Comparison of ENCODE assay signal across 20 cellular contexts in the genomic region with DNA sequence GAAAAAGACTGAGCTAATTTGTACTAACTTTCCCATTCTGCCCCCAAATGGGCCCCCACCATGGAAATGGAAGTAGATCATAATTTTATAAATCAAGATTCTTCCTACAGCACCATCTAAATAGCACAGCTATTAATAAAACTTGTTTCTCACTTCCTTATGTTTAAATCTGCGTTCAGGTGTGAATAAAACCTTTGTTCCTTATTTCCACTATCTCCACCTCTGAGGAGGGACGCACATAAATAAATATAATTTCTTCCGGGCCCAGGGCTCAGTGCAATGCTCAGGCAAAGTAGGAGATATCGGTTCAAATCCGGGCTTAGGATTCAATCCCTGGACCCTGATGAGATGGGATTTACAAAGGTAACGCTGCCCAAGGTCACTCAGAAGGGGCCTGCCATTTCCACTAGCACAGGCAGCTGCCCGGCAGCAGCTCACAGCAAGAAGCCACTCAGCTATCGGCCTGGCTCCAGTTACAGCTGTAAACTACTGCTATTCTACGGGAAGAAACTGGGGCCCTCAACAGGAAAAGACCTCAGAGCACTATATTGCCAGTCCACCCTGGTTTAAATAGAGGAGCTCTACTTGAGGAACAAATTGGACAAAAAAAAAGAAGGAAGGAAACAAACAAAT. TPM values are rescaled to one million over a fixed set of nuclear protein-coding genes. Genes with fewer than 3 reads are reported as not detected.
A peak's percentile ranks its signal among the peaks of the same experiment; 100 is the strongest.
DNase-seq lines count a peak whose midpoint lies in the region; ATAC-seq, FAIRE-seq and TF ChIP-seq lines count a peak whose summit lies in the region.
"Had no signal": no experiment of that assay in that cellular context is flagged by ENCODE, and none has a peak within 500 bp of the region (broad histone marks: within the 10 kb centered on the region; RNA-seq: fewer than 3 reads in every experiment).

No MANE protein-coding gene starts in this region.

- peaks cover 8% of the 10 kb centered on the region; the same call in 1 of the 2 replicates for H3K9me2 ChIP-seq in GM23338 (ENCODE audit: insufficient read depth)

- H3K36me3 ChIP-seq in GM23338 (ENCODE audit: insufficient read depth): no peaks in the 10 kb centered on the region
- no peaks in the 10 kb centered on the region for H3K36me3 ChIP-seq in H1 (ENCODE audit: control insufficient read depth in 2 of 4, insufficient read depth in 4 of 4, low read length in 3 of 4)
- no peaks in the 10 kb centered on the region for H3K36me3 ChIP-seq in neural progenitor cell
- H3K36me3 ChIP-seq: BLaER1, HAP-1, Peyer's patch, thoracic aorta had no signal

- TF ChIP-seq CTCF in GM23338 (conservative IDR thresholded peaks at IDR 0.05; ENCODE audit: low read depth in 2 of 2) (no peak), H1 (IDR thresholded peaks at IDR 0.05; ENCODE audit: control extremely low read depth in 1 of 3, insufficient read depth in 1 of 3, low read depth in 1 of 3, low read length in 3 of 3) (no peak), neural progenitor cell (IDR thresholded peaks at IDR 0.05) (no peak)

- no peak overlapping the region for H2BK15ac ChIP-seq in H1 (ENCODE audit: low read length)

- H3K4me1 Mint-ChIP-seq in GM23338: peaks cover 34% of the 10 kb centered on the region
- peaks cover 44% of the 10 kb centered on the region for H3K4me1 Mint-ChIP-seq in neural progenitor cell

- no peak overlapping the region for H2BK120ac ChIP-seq in H1 (replicated peaks; ENCODE audit: low read depth, low read length)

- H4K5ac ChIP-seq in H1 (ENCODE audit: insufficient read length, low read depth, low read length): no peak overlapping the region

- no peak overlapping the region for H2BK12ac ChIP-seq in H1 (ENCODE audit: low read depth, low read length)

- no peak overlapping the region for H3K4me3 Mint-ChIP-seq in GM23338
- no peak overlapping the region for H3K4me3 Mint-ChIP-seq in neural progenitor cell
- H3K4me3 Mint-ChIP-seq: activated CD8-positive, alpha-beta T cell treated with anti-CD3 and anti-CD28 coated beads for 36 hours had no signal

- peak overlapping the region; percentile 48; the same call in 1 of the 2 replicates for H3K27ac Mint-ChIP-seq in GM23338
- H3K27ac Mint-ChIP-seq in neural progenitor cell: no peak overlapping the region
- H3K27ac Mint-ChIP-seq: activated CD8-positive, alpha-beta T cell treated with anti-CD3 and anti-CD28 coated beads for 36 hours had no signal

- H3K79me1 ChIP-seq in H1 (ENCODE audit: low read depth, low read length): no peaks in the 10 kb centered on the region

- H2AK5ac ChIP-seq in H1 (ENCODE audit: low read depth, low read length): no peak overlapping the region

- H2BK5ac ChIP-seq in H1 (ENCODE audit: low read depth, low read length): no peak overlapping the region

- no peaks in the 10 kb centered on the region for H3K79me2 ChIP-seq in GM23338 (replicated peaks; ENCODE audit: insufficient read depth)
- no peaks in the 10 kb centered on the region for H3K79me2 ChIP-seq in H1 (ENCODE audit: control insufficient read depth in 1 of 2, insufficient read depth in 2 of 2, low read length in 2 of 2)
- no peaks in the 10 kb centered on the region for H3K79me2 ChIP-seq in neural progenitor cell (ENCODE audit: low read depth)

- WGBS in H1 (ENCODE audit: extremely low coverage in 1 of 2, insufficient coverage in 1 of 2, insufficient read length in 1 of 2, insufficient replicate concordance in 2 of 2, low coverage in 1 of 2, low lambda C conversion rate in 2 of 2, missing lambda C conversion rate in 1 of 2), 2 experiments: 73% methylated on average over 9 of the region's 9 CpGs; no CpG with 5 or more reads in 1 of the 2 experiments

- H3K4me2 ChIP-seq in GM23338: no peak overlapping the region
- H3K4me2 ChIP-seq in H1 (ENCODE audit: insufficient read depth in 1 of 2, low read depth in 2 of 2, low read length in 2 of 2): no peak overlapping the region
- H3K4me2 ChIP-seq in neural progenitor cell: peak overlapping the region; percentile 29
- H3K4me2 ChIP-seq: BLaER1 had no signal

- H3K27ac ChIP-seq in GM23338 (ENCODE audit: low read depth): no peak overlapping the region
- no peak overlapping the region for H3K27ac ChIP-seq in H1 (ENCODE audit: low read depth, low read length)
- no peak overlapping the region for H3K27ac ChIP-seq in neural progenitor cell
- H3K27ac ChIP-seq: BLaER1, foreskin keratinocyte, thoracic aorta had no signal

- H3K9ac ChIP-seq in H1 (replicated peaks in 1 of 4; ENCODE audit: extremely low read depth in 1 of 4, low read depth in 3 of 4, low read length in 3 of 4) (no peak overlapping the region), neural progenitor cell (no peak overlapping the region)
- H3K9ac ChIP-seq: BLaER1 had no signal

- no peak overlapping the region for H3K56ac ChIP-seq in H1 (replicated peaks; ENCODE audit: insufficient read length, low read depth, low read length)

- DNase-seq in GM23338 (ENCODE audit: low spot score): peak; percentile 51
- DNase-seq in NCI-H187 (lab: John Stamatoyannopoulos, UW): peak; percentile 8 to 38
- DNase-seq in H1 (ENCODE audit: low read depth in 1 of 2, low spot score in 2 of 2): no peak
- peak; percentile 37 for DNase-seq in neural progenitor cell (ENCODE audit: low spot score)
- no peak for DNase-seq in effector CD8-positive, alpha-beta T cell (lab: John Stamatoyannopoulos, UW)
- DNase-seq in T-helper 9 cell: no peak
- DNase-seq: activated CD8-positive, alpha-beta T cell treated with anti-CD3 and anti-CD28 coated beads for 36 hours; central memory CD4-positive, alpha-beta T cell; DMS 273 treated with DMSO at 0.1 percent for 48 hours; foreskin keratinocyte; NCI-H1694 treated with DMSO at 0.1 percent for 48 hours; NCI-H774; occipital lobe; Peyer's patch; stimulated activated CD4-positive, alpha-beta T cell treated with anti-CD3 and anti-CD28 coated beads, Interleukin-4, amount 100 ng/mL, for 1 hour had no signal

- H3K4ac ChIP-seq in H1 (replicated peaks; ENCODE audit: insufficient read length, low read depth, low read length): no peak overlapping the region

- POLR2A ChIA-PET in H1 (lab: Charles Lee; ENCODE audit: partially characterized antibody): no interaction called here

- H4K8ac ChIP-seq in H1 (ENCODE audit: extremely low read depth, insufficient read depth, low read length): no peak overlapping the region

- TF ChIP-seq EP300 in H1 (IDR thresholded peaks at IDR 0.05; ENCODE audit: borderline replicate concordance in 1 of 2, low read depth in 2 of 2, low read length in 2 of 2): no peak

- H3K4me1 ChIP-seq in GM23338 (ENCODE audit: insufficient read depth) (peaks cover 7% of the 10 kb centered on the region; the same call in 1 of the 2 replicates), H1 (replicated peaks in 1 of 4; ENCODE audit: control insufficient read depth in 3 of 4, insufficient read depth in 4 of 4, low read length in 3 of 4) (no peaks in the 10 kb centered on the region; a peak in 2 of 7 replicates), neural progenitor cell (peaks cover 4% of the 10 kb centered on the region)
- H3K4me1 ChIP-seq: BLaER1 had no signal

- no peak overlapping the region for H2AFZ ChIP-seq in GM23338
- no peak overlapping the region for H2AFZ ChIP-seq in H1 (ENCODE audit: low read length)
- H2AFZ ChIP-seq in neural progenitor cell (replicated peaks): no peak overlapping the region

- H4K20me1 ChIP-seq in GM23338 (replicated peaks; ENCODE audit: insufficient read depth): no peaks in the 10 kb centered on the region; the same call in 1 of the 2 replicates
- no peaks in the 10 kb centered on the region for H4K20me1 ChIP-seq in H1 (replicated peaks in 1 of 2; ENCODE audit: control insufficient read depth in 1 of 2, insufficient read depth in 2 of 2, low read length in 2 of 2)
- H4K20me1 ChIP-seq in neural progenitor cell (ENCODE audit: low read depth): peaks cover 19% of the 10 kb centered on the region
- H4K20me1 ChIP-seq: BLaER1 had no signal

- no peaks in the 10 kb centered on the region for H3K23me2 ChIP-seq in H1 (ENCODE audit: low read depth, low read length)

- FAIRE-seq in H1 (lab: Jason Lieb, UNC): no peak
- FAIRE-seq: endothelial cell of umbilical vein had no signal

- H3K23ac ChIP-seq in H1 (ENCODE audit: insufficient read length): no peak overlapping the region

- TF ChIP-seq RAD21 in H1 (IDR thresholded peaks at IDR 0.05 in 1 of 2, conservative IDR thresholded peaks at IDR 0.05 in 1 of 2; ENCODE audit: low read depth in 2 of 2, low read length in 2 of 2): 0 out of 4 replicates have a peak, but pooled peaks of 1 of the 2 experiments have one; percentile 6

- H3K9me3 Mint-ChIP-seq in GM23338 (peaks cover 3% of the 10 kb centered on the region; the same call in 1 of the 3 replicates), neural progenitor cell (no peaks in the 10 kb centered on the region)
- H3K9me3 Mint-ChIP-seq: activated CD8-positive, alpha-beta T cell treated with anti-CD3 and anti-CD28 coated beads for 36 hours had no signal

- H3K4me3 ChIP-seq in GM23338 (no peak overlapping the region), H1 (ENCODE audit: extremely low read depth in 1 of 4, insufficient read depth in 2 of 4, low read depth in 3 of 4, low read length in 4 of 4) (no peak overlapping the region), neural progenitor cell (no peak overlapping the region)
- H3K4me3 ChIP-seq: BLaER1, HAP-1, Peyer's patch, thoracic aorta had no signal

- no peak overlapping the region for H3K18ac ChIP-seq in H1 (ENCODE audit: extremely low read depth, low read length)

- H3K36me3 Mint-ChIP-seq in GM23338 (ENCODE audit: low read depth) (no peaks in the 10 kb centered on the region), neural progenitor cell (peaks cover 6% of the 10 kb centered on the region)

- no peak overlapping the region for H2BK20ac ChIP-seq in H1 (ENCODE audit: low read length)

- H3K27me3 Mint-ChIP-seq in GM23338 (ENCODE audit: insufficient read depth, low read depth, poor library complexity) (peaks cover 2% of the 10 kb centered on the region), neural progenitor cell (ENCODE audit: insufficient read depth, low read depth) (no peaks in the 10 kb centered on the region)
- H3K27me3 Mint-ChIP-seq: activated CD8-positive, alpha-beta T cell treated with anti-CD3 and anti-CD28 coated beads for 36 hours had no signal

- H3F3A ChIP-seq in GM23338 (replicated peaks; ENCODE audit: low read depth) (no peaks in the 10 kb centered on the region), neural progenitor cell (ENCODE audit: low read depth) (no peaks in the 10 kb centered on the region)

- CTCF ChIA-PET in H1 (lab: Charles Lee; ENCODE audit: partially characterized antibody): interaction anchor here (0.6 to 2.0 kb wide), 4 partner anchors 21 to 394 kb away, joined by 3 to 6 read pairs (median 4); no protein-coding TSS in a partner anchor

- H3K14ac ChIP-seq in H1 (ENCODE audit: insufficient read length): no peak overlapping the region

- no peak overlapping the region for H4K91ac ChIP-seq in H1 (replicated peaks; ENCODE audit: insufficient read length, low read length)

- TF ChIP-seq POLR2A in H1 (IDR thresholded peaks at IDR 0.05; ENCODE audit: control extremely low read depth in 1 of 2, low read depth in 2 of 2, low read length in 2 of 2): no peak

- H3K9me3 ChIP-seq in H1 (ENCODE audit: insufficient read depth in 2 of 2, low read depth in 1 of 2, low read length in 1 of 2): no peaks in the 10 kb centered on the region
- H3K9me3 ChIP-seq in neural progenitor cell (ENCODE audit: low read depth): no peaks in the 10 kb centered on the region
- H3K9me3 ChIP-seq: BLaER1, HAP-1, Peyer's patch, thoracic aorta had no signal

- ATAC-seq in GM23338 (peak; percentile 93), GM21619 (IDR thresholded peaks at IDR 0.05; ENCODE audit: unreplicated experiment) (no peak)
- ATAC-seq: activated CD8-positive, alpha-beta T cell treated with anti-CD3 and anti-CD28 coated beads for 36 hours; foreskin keratinocyte had no signal

- H3K27me3 ChIP-seq in GM23338 (ENCODE audit: insufficient read depth) (no peaks in the 10 kb centered on the region), H1 (replicated peaks in 1 of 4; ENCODE audit: control insufficient read depth in 3 of 4, extremely low read depth in 1 of 4, insufficient read depth in 3 of 4, low read length in 3 of 4) (no peaks in the 10 kb centered on the region), neural progenitor cell (no peaks in the 10 kb centered on the region)
- H3K27me3 ChIP-seq: BLaER1, foreskin keratinocyte, Peyer's patch had no signal

RNA-seq across cellular contexts. Expression of a gene that starts 52.5 kb away (rescaled TPM):
- total RNA-seq in GM23338 (2014; rRNA removed; shearing (Covaris generic)): 27.0 and 32.9 TPM in 2 replicates
- polyA plus RNA-seq in GM23338 (2016; fragmentation: Nextera tagmentation; extraction: Ambion mirVana) (31.0 and 35.5 TPM in 2 replicates), H1 (2011; rRNA removed) (11.6 and 13.9 TPM in 2 replicates)
- 24.6 and 25.4 TPM in 2 replicates for total RNA-seq in H1 (2021; fragmentation: NEBNext Ultra II Directional; extraction: Animal tissue kit (Norgen Biotek cat#: 25700))
- 11.7 TPM for polyA plus RNA-seq in H1 (2011; cell fraction: cytosol; rRNA removed)
- polyA plus RNA-seq in H1 (2011; cell fraction: nucleus; rRNA removed): 29.3 TPM
- polyA plus RNA-seq in H1 (2012, experiment 1 of 2): 13.6 to 16.2 TPM (median 15.2 TPM) in 4 replicates
- 1.6 TPM for polyA plus RNA-seq in H1 (2012, experiment 2 of 2)
- 23.2 TPM for polyA plus RNA-seq in H1 (2013, experiment 1 of 2)
- 20.2 TPM for polyA plus RNA-seq in H1 (2013, experiment 2 of 2)
- 80.5 and 88.9 TPM in 2 replicates for polyA minus RNA-seq in H1 (2011; rRNA and poly(A)+ RNA removed)
- polyA minus RNA-seq in H1 (2011; cell fraction: cytosol; rRNA and poly(A)+ RNA removed): 37.4 TPM
- 242 TPM for polyA minus RNA-seq in H1 (2011; cell fraction: nucleus; rRNA and poly(A)+ RNA removed)
- total RNA-seq in neural progenitor cell (ENCODE audit: low replicate concordance): 27.3 and 29.9 TPM in 2 replicates

Comparison
In these comparisons a context has a peak if more than half of its experiments do, and no peak if none do; other contexts are left out.
1. DNase-seq: peak in GM23338 (single experiment), NCI-H187 (2 of 2) and neural progenitor cell (single experiment); none in H1 (0 of 2), effector CD8-positive, alpha-beta T cell (single experiment) and T-helper 9 cell (single experiment).